ENCODE assay signal across 10 cellular contexts in the genomic region with DNA sequence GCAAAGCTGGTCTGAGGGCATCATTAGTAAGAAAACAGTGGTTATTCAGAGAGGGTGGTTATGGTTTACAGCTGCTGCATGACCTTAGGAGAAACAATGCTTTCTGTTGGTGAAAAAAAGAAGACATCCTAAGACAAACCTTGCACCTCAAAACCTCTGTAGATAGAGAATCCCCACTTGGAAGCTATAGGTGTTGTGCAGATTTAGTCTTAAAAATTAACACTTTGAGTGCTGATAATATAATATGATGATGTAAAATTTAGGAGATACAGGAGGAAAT. TPM values are rescaled to one million over a fixed set of nuclear protein-coding genes. Genes with fewer than 3 reads are reported as not detected.
A peak's percentile ranks its signal among the peaks of the same experiment; 100 is the strongest.
DNase-seq lines count a peak whose midpoint lies in the region; ATAC-seq and TF ChIP-seq lines count a peak whose summit lies in the region.
"Had no signal": no experiment of that assay in that cellular context is flagged by ENCODE, and none has a peak within 500 bp of the region (broad histone marks: within the 10 kb centered on the region; RNA-seq: fewer than 3 reads in every experiment).

No MANE protein-coding gene starts in this region.

- peaks cover 5% of the 10 kb centered on the region; the same call in 1 of the 2 replicates for H4K20me1 ChIP-seq in DND-41 (ENCODE audit: insufficient read depth, low read length)

- H4K91ac ChIP-seq in trophoblast cell (ENCODE audit: low read depth, low read length), result no peak overlapping the region

- peak overlapping the region; percentile 75 for H3K9ac ChIP-seq in DND-41 (ENCODE audit: low read depth, low read length)
- H3K9ac ChIP-seq in trophoblast cell (ENCODE audit: low read length), result no peak overlapping the region

- H3K36me3 ChIP-seq in DND-41 (ENCODE audit: insufficient read depth, low read length) (peaks cover 36% of the 10 kb centered on the region), trophoblast cell (ENCODE audit: control insufficient read depth in 1 of 2, insufficient read depth in 2 of 2, low read length in 2 of 2) (peaks cover 0 to 2% of the 10 kb centered on the region in 2 experiments), H7 (replicated peaks; ENCODE audit: control insufficient read depth, insufficient read depth, low read length) (peaks cover 20% of the 10 kb centered on the region)

- no peak overlapping the region for H4K8ac ChIP-seq in trophoblast cell (ENCODE audit: low read depth, low read length)

- no peak overlapping the region for H3K18ac ChIP-seq in trophoblast cell (ENCODE audit: low read length)

- no peak overlapping the region for H4K12ac ChIP-seq in trophoblast cell (ENCODE audit: low read depth, low read length)

- H3K4me1 ChIP-seq in DND-41 (ENCODE audit: insufficient read depth, low read length) (peaks cover 70% of the 10 kb centered on the region), trophoblast cell (ENCODE audit: control insufficient read depth in 1 of 2, insufficient read depth in 2 of 2, low read length in 2 of 2) (peaks cover 4 to 10% of the 10 kb centered on the region in 2 experiments)

- H3K4me2 ChIP-seq in DND-41 (ENCODE audit: insufficient read depth, low read length) (peak overlapping the region; percentile 78), trophoblast cell (ENCODE audit: low read length) (no peak overlapping the region)

- no peak overlapping the region for H3K14ac ChIP-seq in trophoblast cell (ENCODE audit: low read length)

- no peak overlapping the region for H2BK120ac ChIP-seq in trophoblast cell (ENCODE audit: insufficient read depth, low read length, poor library complexity)

- no peak overlapping the region for H2AK5ac ChIP-seq in trophoblast cell (ENCODE audit: low read length)

- H3K9me3 Mint-ChIP-seq in IgD-negative memory B cell, result no peaks in the 10 kb centered on the region
- H3K9me3 Mint-ChIP-seq in activated naive CD8-positive, alpha-beta T cell treated with anti-CD3 and anti-CD28 coated beads for 36 hours, result no peaks in the 10 kb centered on the region
- H3K9me3 Mint-ChIP-seq in neural crest cell, result no peaks in the 10 kb centered on the region

- no peak overlapping the region for H2BK12ac ChIP-seq in trophoblast cell (ENCODE audit: low read length)

- ATAC-seq in DND-41 (ENCODE audit: insufficient read depth, low read depth), result no peak
- ATAC-seq: psoas muscle had no signal

- no peak for TF ChIP-seq CTCF in DND-41 (IDR thresholded peaks at IDR 0.05; ENCODE audit: borderline replicate concordance, extremely low read depth, low read length, poor library complexity, severe bottlenecking)
- TF ChIP-seq CTCF in neural crest cell (conservative IDR thresholded peaks at IDR 0.05), result no peak

- H3K4me1 Mint-ChIP-seq in IgD-negative memory B cell (peaks cover 41 to 69% (median 65%) of the 10 kb centered on the region in 3 donors), neural crest cell (peaks cover 66% of the 10 kb centered on the region)
- peaks cover 60% of the 10 kb centered on the region for H3K4me1 Mint-ChIP-seq in activated naive CD8-positive, alpha-beta T cell treated with anti-CD3 and anti-CD28 coated beads for 36 hours

- no peak for DNase-seq in DND-41
- DNase-seq in activated naive CD8-positive, alpha-beta T cell treated with anti-CD3 and anti-CD28 coated beads for 36 hours, result no peak
- no peak for DNase-seq in neural crest cell (ENCODE audit: low read depth, low spot score)
- DNase-seq in trophoblast cell, result no peak
- no peak for DNase-seq in HCEC 1CT
- no peak for DNase-seq in H7
- DNase-seq: NCI-H524, psoas muscle had no signal

- H3K23ac ChIP-seq in trophoblast cell (ENCODE audit: low read length), result no peak overlapping the region

- H2BK5ac ChIP-seq in trophoblast cell (ENCODE audit: low read depth, low read length, poor library complexity), result no peak overlapping the region

- H2AFZ ChIP-seq in DND-41 (ENCODE audit: low read depth, low read length), result peak overlapping the region; percentile 63
- no peak overlapping the region for H2AFZ ChIP-seq in trophoblast cell (ENCODE audit: insufficient read depth, low read length, poor library complexity)

- no peaks in the 10 kb centered on the region for H3K9me3 ChIP-seq in DND-41 (ENCODE audit: insufficient read depth, low read length, severe bottlenecking)
- H3K9me3 ChIP-seq in trophoblast cell (ENCODE audit: insufficient read depth, low read depth, low read length), result no peaks in the 10 kb centered on the region
- H3K9me3 ChIP-seq: psoas muscle had no signal

- H3K27me3 Mint-ChIP-seq in IgD-negative memory B cell, result no peaks in the 10 kb centered on the region
- H3K27me3 Mint-ChIP-seq in activated naive CD8-positive, alpha-beta T cell treated with anti-CD3 and anti-CD28 coated beads for 36 hours, result no peaks in the 10 kb centered on the region
- no peaks in the 10 kb centered on the region for H3K27me3 Mint-ChIP-seq in neural crest cell (ENCODE audit: low read depth)

- peak overlapping the region; percentile 87 for H3K27ac ChIP-seq in DND-41 (ENCODE audit: low read length)
- H3K27ac ChIP-seq in trophoblast cell (ENCODE audit: low read depth, low read length), result no peak overlapping the region

- H3K4me3 Mint-ChIP-seq in IgD-negative memory B cell, result peak overlapping the region; percentile 96 to 100 (median 98)
- H3K4me3 Mint-ChIP-seq in activated naive CD8-positive, alpha-beta T cell treated with anti-CD3 and anti-CD28 coated beads for 36 hours, result peak overlapping the region; percentile 95
- peak overlapping the region; percentile 94 for H3K4me3 Mint-ChIP-seq in neural crest cell

- no peak overlapping the region for H3K4ac ChIP-seq in trophoblast cell (ENCODE audit: low read depth, low read length)

- peaks cover 6% of the 10 kb centered on the region for H3K79me1 ChIP-seq in trophoblast cell (ENCODE audit: low read length)

- H3K4me3 ChIP-seq in DND-41 (ENCODE audit: low read depth in 1 of 2, low read length in 2 of 2) (peak overlapping the region in 1 of 2 experiments; percentile 80; a peak in 2 of 4 replicates), trophoblast cell (ENCODE audit: low read depth, low read length) (no peak overlapping the region), H7 (ENCODE audit: insufficient read depth, low read depth, low read length) (no peak overlapping the region)

- H3K27ac Mint-ChIP-seq in IgD-negative memory B cell (peak overlapping the region in 1 of 3 donors; percentile 98), neural crest cell (ENCODE audit: unreplicated experiment) (no peak overlapping the region)
- H3K27ac Mint-ChIP-seq in activated naive CD8-positive, alpha-beta T cell treated with anti-CD3 and anti-CD28 coated beads for 36 hours, result peak overlapping the region; percentile 92

- H3K79me2 ChIP-seq in DND-41 (ENCODE audit: insufficient read depth, low read length), result peaks cover 77% of the 10 kb centered on the region
- peaks cover 4% of the 10 kb centered on the region for H3K79me2 ChIP-seq in trophoblast cell (ENCODE audit: control insufficient read depth, insufficient read depth, low read length, poor library complexity)

- H3K27me3 ChIP-seq in DND-41 (ENCODE audit: insufficient read depth, low read length, poor library complexity), result no peaks in the 10 kb centered on the region
- no peaks in the 10 kb centered on the region for H3K27me3 ChIP-seq in trophoblast cell (ENCODE audit: insufficient read depth, low read length)
- H3K27me3 ChIP-seq in H7 (ENCODE audit: control insufficient read depth, insufficient read depth, low read length), result no peaks in the 10 kb centered on the region

- H3K36me3 Mint-ChIP-seq in IgD-negative memory B cell, result peaks cover 2% of the 10 kb centered on the region
- peaks cover 24% of the 10 kb centered on the region for H3K36me3 Mint-ChIP-seq in activated naive CD8-positive, alpha-beta T cell treated with anti-CD3 and anti-CD28 coated beads for 36 hours
- no peaks in the 10 kb centered on the region for H3K36me3 Mint-ChIP-seq in neural crest cell (ENCODE audit: low read depth)

RNA-seq across cellular contexts. Expression of gene PTTG1, which starts 1.4 kb away (rescaled TPM):
- 19.1 TPM for polyA plus RNA-seq in IgD-negative memory B cell
- total RNA-seq in activated naive CD8-positive, alpha-beta T cell treated with anti-CD3 and anti-CD28 coated beads for 36 hours, result 100 to 1,000 TPM; 102 to 105 TPM
- 157 and 167 TPM in 2 replicates for total RNA-seq in neural crest cell
- 157 and 174 TPM in 2 replicates for polyA plus RNA-seq in trophoblast cell (2013)
- total RNA-seq in H7 (2014; rRNA removed; shearing (Covaris generic)), result 372 and 415 TPM in 2 replicates

RNA-seq across cellular contexts. Expression of gene SLU7, which starts 1.4 kb away (rescaled TPM):
- polyA plus RNA-seq in IgD-negative memory B cell, result 96.2 TPM
- 10 to 100 TPM; 42.2 to 43.7 TPM for total RNA-seq in activated naive CD8-positive, alpha-beta T cell treated with anti-CD3 and anti-CD28 coated beads for 36 hours
- total RNA-seq in neural crest cell, result 26.2 and 27.1 TPM in 2 replicates
- 41.6 and 43.3 TPM in 2 replicates for polyA plus RNA-seq in trophoblast cell (2013)
- total RNA-seq in H7 (2014; rRNA removed; shearing (Covaris generic)), result 19.8 and 22.3 TPM in 2 replicates

RNA-seq across cellular contexts. Expression of gene FAM200C, which starts 20.4 kb away (rescaled TPM):
- polyA plus RNA-seq in IgD-negative memory B cell, result 0.64 TPM
- total RNA-seq in activated naive CD8-positive, alpha-beta T cell treated with anti-CD3 and anti-CD28 coated beads for 36 hours, result under 1 TPM; 0.48 to 0.68 TPM
- 9.1 and 9.6 TPM in 2 replicates for total RNA-seq in neural crest cell
- 1.9 TPM in 2 replicates for polyA plus RNA-seq in trophoblast cell (2013)
- 4.8 and 6.3 TPM in 2 replicates for total RNA-seq in H7 (2014; rRNA removed; shearing (Covaris generic))

RNA-seq across cellular contexts. Expression of gene C1QTNF2, which starts 49.8 kb away (rescaled TPM):
- polyA plus RNA-seq in IgD-negative memory B cell, result not detected
- not detected for total RNA-seq in activated naive CD8-positive, alpha-beta T cell treated with anti-CD3 and anti-CD28 coated beads for 36 hours
- 0.42 and 0.43 TPM in 2 replicates for total RNA-seq in neural crest cell
- polyA plus RNA-seq in trophoblast cell (2013), result 0.11 and 0.17 TPM in 2 replicates
- 0.04 TPM in 1 of 2 replicates, not detected in the other for total RNA-seq in H7 (2014; rRNA removed; shearing (Covaris generic))
- total RNA-seq: T-helper 2 cell treated with Interferon-gamma antibody and Interleukin-4, amounts not matched to agents 100 ng/mL and 5 ng/mL, for 36 hours had no signal
